In the genomic region with DNA sequence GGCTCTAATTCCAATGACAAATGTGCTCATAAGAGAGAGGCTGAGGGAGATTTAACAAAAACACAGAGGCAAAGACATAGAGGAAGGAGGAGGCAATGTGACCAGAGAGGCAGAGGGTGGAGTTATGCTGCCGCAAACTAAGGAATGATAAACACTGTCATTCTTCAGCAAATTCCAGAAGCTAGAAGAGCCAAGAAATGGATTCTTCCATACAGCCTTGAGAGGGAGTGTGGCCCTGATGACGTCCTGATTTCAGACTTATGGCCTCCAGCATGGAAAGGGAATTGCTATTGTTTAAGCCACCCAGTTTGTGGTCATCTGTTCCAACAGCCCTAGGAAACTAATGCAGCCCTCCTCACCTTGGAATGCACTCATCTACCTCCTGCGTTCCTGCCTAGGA, we compare ENCODE assay signal across 1 cellular context.
TF ChIP-seq lines count a peak whose summit lies in the region.

No MANE protein-coding gene starts in this region.

TF ChIP-seq in IMR-90, 13 proteins besides CTCF, POLR2A, EP300 and RAD21:
- peak; percentile 36; the same call in 1 of the 2 replicates for TF ChIP-seq BHLHE40 (IDR thresholded peaks at IDR 0.05; ENCODE audit: low read depth, low read length)
- no peak for TF ChIP-seq RFX5 (IDR thresholded peaks at IDR 0.05; ENCODE audit: low read depth, low read length)
- TF ChIP-seq ELK1 (IDR thresholded peaks at IDR 0.05; ENCODE audit: borderline replicate concordance, low read depth, low read length) = no peak
